In the genomic region with DNA sequence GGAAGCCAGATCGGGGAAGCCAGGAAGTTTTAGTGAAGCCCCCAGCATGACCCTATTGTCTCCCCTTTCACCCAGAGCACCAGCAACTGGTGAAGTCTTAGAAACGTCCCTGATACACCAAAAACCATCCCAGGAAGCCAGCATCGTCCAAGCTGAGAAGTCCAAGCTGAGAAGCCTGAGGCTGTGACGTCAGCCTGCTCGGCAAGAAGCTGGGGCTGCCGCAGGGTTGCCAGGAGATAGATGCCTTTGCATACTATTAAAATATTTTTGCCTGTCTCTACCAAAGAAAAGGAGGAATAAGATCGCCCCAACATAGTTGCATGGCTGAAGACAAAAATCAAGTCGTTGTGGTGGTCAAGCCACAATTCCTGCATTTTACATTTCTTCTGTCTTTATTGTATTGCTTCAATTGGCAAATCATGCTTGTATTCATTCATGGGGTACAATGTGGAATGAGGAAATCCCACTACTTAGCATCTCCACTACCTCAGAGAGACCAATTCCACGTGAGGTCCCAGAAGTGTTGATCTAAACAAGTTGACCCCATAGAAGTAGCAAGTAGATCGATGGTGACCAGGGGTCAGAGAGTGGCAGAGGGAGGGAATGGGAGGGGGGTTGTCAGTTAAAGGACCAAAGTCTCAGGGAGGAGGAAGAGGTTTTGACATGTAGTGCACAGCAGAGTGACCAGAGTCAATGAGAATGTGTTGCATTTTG, we compare ENCODE assay signal across 17 cellular contexts.
"Had no signal": no experiment of that assay in that cellular context is flagged by ENCODE, and none has a peak within 500 bp of the region (broad histone marks: within the 10 kb centered on the region; RNA-seq: fewer than 3 reads in every experiment).

No MANE protein-coding gene starts in this region.

- H3K9me3 Mint-ChIP-seq: activated T-cell treated with anti-CD3 and anti-CD28 coated beads, Interleukin-2, amount 50 U/mL, for 24 hours; activated T-helper 2 cell treated with anti-CD3 and anti-CD28 coated beads, Interferon-gamma antibody, Interleukin-2, Interleukin-4, amounts not matched to agents 10 μg/mL and 5 μg/mL and 100 μg/mL, durations not matched to agents 14 hours and 24 hours and 36 hours; mesothelial cell of epicardium; nephron progenitor cell; WTC11 had no signal

- H3K27ac Mint-ChIP-seq: activated CD4-positive, alpha-beta T cell treated with anti-CD3 and anti-CD28 coated beads for 36 hours; activated T-cell treated with anti-CD3 and anti-CD28 coated beads, Interleukin-2, amount 50 U/mL, for 24 hours; activated T-helper 2 cell treated with anti-CD3 and anti-CD28 coated beads, Interferon-gamma antibody, Interleukin-2, Interleukin-4, amounts not matched to agents 10 μg/mL and 5 μg/mL and 100 μg/mL, durations not matched to agents 14 hours and 24 hours and 36 hours; mesothelial cell of epicardium; nephron progenitor cell; WTC11 had no signal

- ATAC-seq: activated CD4-positive, alpha-beta T cell treated with anti-CD3 and anti-CD28 coated beads for 36 hours; left colon; stimulated activated naive CD8-positive, alpha-beta T cell treated with anti-CD3 and anti-CD28 coated beads, Interleukin-15, Interleukin-2, amounts not matched to agents 100 U/mL and 50 U/mL, for 24 hours; WTC11 had no signal

- DNase-seq: activated CD4-positive, alpha-beta T cell treated with anti-CD3 and anti-CD28 coated beads for 36 hours; activated CD4-positive, alpha-beta T cell treated with anti-CD3 and anti-CD28 coated beads, Interleukin-2, amount 50 U/mL, for 48 hours; activated naive CD4-positive, alpha-beta T cell treated with anti-CD3 and anti-CD28 coated beads, Interleukin-2, amount 50 U/mL, for 16 hours; activated T-cell treated with anti-CD3 and anti-CD28 coated beads, Interleukin-2, amount 50 U/mL, for 24 hours; brain microvascular endothelial cell; central memory CD4-positive, alpha-beta T cell; hypothalamus; islet precursor cell; left colon; nephron progenitor cell; occipital lobe; stimulated activated CD4-positive, alpha-beta T cell treated with anti-CD3 and anti-CD28 coated beads, Interleukin-2, amount 100 ng/mL, for 24 hours; stimulated activated naive CD8-positive, alpha-beta T cell treated with anti-CD3 and anti-CD28 coated beads, Interleukin-15, Interleukin-2, amounts not matched to agents 100 U/mL and 50 U/mL, for 24 hours; tibial artery had no signal

- H3K4me3 Mint-ChIP-seq: activated CD4-positive, alpha-beta T cell treated with anti-CD3 and anti-CD28 coated beads for 36 hours; activated T-cell treated with anti-CD3 and anti-CD28 coated beads, Interleukin-2, amount 50 U/mL, for 24 hours; mesothelial cell of epicardium; nephron progenitor cell; WTC11 had no signal
